16 cellular contexts compared by ENCODE assay signal in genomic region chr18:66993492-66993891, GRCh38.
DNase-seq lines count a peak whose midpoint lies in the region; ATAC-seq and TF ChIP-seq lines count a peak whose summit lies in the region.
"Had no signal": no experiment of that assay in that cellular context is flagged by ENCODE, and none has a peak within 500 bp of the region (broad histone marks: within the 10 kb centered on the region; RNA-seq: fewer than 3 reads in every experiment).

No MANE protein-coding gene starts in this region.

- H3K36me3 ChIP-seq in body of pancreas (replicated peaks in 1 of 2; ENCODE audit: insufficient read depth in 1 of 2, low read depth in 2 of 2) (no peaks in the 10 kb centered on the region), kidney epithelial cell (ENCODE audit: control insufficient read depth, insufficient read depth, low read length) (no peaks in the 10 kb centered on the region), upper lobe of right lung (no peaks in the 10 kb centered on the region)
- H3K36me3 ChIP-seq: tibial artery had no signal

- H3K4me3 ChIP-seq in body of pancreas (no peak overlapping the region), kidney epithelial cell (ENCODE audit: low read depth, low read length) (no peak overlapping the region), upper lobe of right lung (no peak overlapping the region)
- H3K4me3 ChIP-seq: skin epidermis, tibial artery had no signal

- H3K27ac ChIP-seq in body of pancreas = no peak overlapping the region
- no peak overlapping the region for H3K27ac ChIP-seq in upper lobe of right lung
- H3K27ac ChIP-seq: skin epidermis, tibial artery had no signal

- ATAC-seq in body of pancreas (peak; percentile 80), upper lobe of right lung (peak; percentile 71), left lobe of liver (no peak), GM21825 (IDR thresholded peaks at IDR 0.05; ENCODE audit: unreplicated experiment) (no peak)
- ATAC-seq: CD8-positive, alpha-beta T cell had no signal

- no peak for TF ChIP-seq POLR2A in body of pancreas (IDR thresholded peaks at IDR 0.05)

- H3K27me3 ChIP-seq in body of pancreas = no peaks in the 10 kb centered on the region
- no peaks in the 10 kb centered on the region for H3K27me3 ChIP-seq in kidney epithelial cell (ENCODE audit: control insufficient read depth, insufficient read depth, low read length)
- no peaks in the 10 kb centered on the region for H3K27me3 ChIP-seq in upper lobe of right lung
- H3K27me3 ChIP-seq: tibial artery had no signal

- intact Hi-C loops in body of pancreas (cut with DNase I) = no loop called here
- intact Hi-C loops in upper lobe of right lung (cut with DNase I) = no loop called here

- H3K9me3 ChIP-seq in body of pancreas = no peaks in the 10 kb centered on the region
- H3K9me3 ChIP-seq in upper lobe of right lung = no peaks in the 10 kb centered on the region
- H3K9me3 ChIP-seq: tibial artery had no signal

- DNase-seq in HT1080 (ENCODE audit: low read depth) (peak; percentile 56), body of pancreas (peak in 1 of 4 donors; percentile 10), kidney epithelial cell (ENCODE audit: low read depth) (peak; percentile 54), upper lobe of right lung (no peak), hippocampal formation (lab: John Stamatoyannopoulos, UW) (no peak), left lobe of liver (ENCODE audit: low spot score) (no peak)
- DNase-seq: activated CD4-positive, alpha-beta T cell treated with anti-CD3 and anti-CD28 coated beads for 48 hours; CD8-positive, alpha-beta T cell; DMS79; HCEC 1CT; NCI-H1436 treated with DMSO at 0.1 percent for 48 hours; NCI-H2171 treated with DMSO at 0.1 percent for 48 hours; NCI-H69; tibial artery had no signal

- TF ChIP-seq CTCF in body of pancreas (IDR thresholded peaks at IDR 0.05) (no peak), kidney epithelial cell (IDR thresholded peaks at IDR 0.05; ENCODE audit: insufficient read depth, low read length, poor library complexity, severe bottlenecking) (no peak), upper lobe of right lung (IDR thresholded peaks at IDR 0.05) (no peak)

- H3K4me1 ChIP-seq in body of pancreas (no peaks in the 10 kb centered on the region), upper lobe of right lung (no peaks in the 10 kb centered on the region)
- H3K4me1 ChIP-seq: tibial artery had no signal

Comparison
In these comparisons a context has a peak if more than half of its experiments do, and no peak if none do; other contexts are left out.
1. DNase-seq: peak in HT1080 (single experiment) and kidney epithelial cell (single experiment); none in upper lobe of right lung (single experiment), hippocampal formation (0 of 2) and left lobe of liver (single experiment).
2. ATAC-seq: peak in body of pancreas (single experiment) and upper lobe of right lung (single experiment); none in left lobe of liver (single experiment) and GM21825 (single experiment).